ENCODE assay signal across 25 cellular contexts in the genomic region with DNA sequence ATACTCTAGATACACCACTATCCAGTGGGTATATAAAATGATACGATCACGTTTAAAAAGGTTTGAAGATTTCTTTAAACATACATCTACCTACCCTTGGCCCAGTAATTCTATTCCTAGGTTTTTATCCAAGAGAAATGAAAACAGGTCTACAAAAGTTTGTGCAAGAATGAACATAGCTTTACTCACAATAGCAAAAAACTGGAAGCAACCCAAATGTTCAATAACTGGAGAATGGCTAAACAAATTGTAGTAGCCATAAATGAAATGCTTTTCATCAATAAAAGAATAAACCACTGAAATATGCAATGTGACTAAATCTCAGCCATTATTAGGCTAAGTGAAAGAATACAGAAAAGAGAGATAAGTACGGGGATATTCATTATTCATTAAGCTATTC.
"Had no signal": no experiment of that assay in that cellular context is flagged by ENCODE, and none has a peak within 500 bp of the region (broad histone marks: within the 10 kb centered on the region; RNA-seq: fewer than 3 reads in every experiment).

No MANE protein-coding gene starts in this region.

- H3K36me3 ChIP-seq: left ventricle myocardium inferior, neural progenitor cell, neutrophil, right atrium auricular region, right lobe of liver, spleen, suprapubic skin, thoracic aorta, tibial artery, upper lobe of right lung had no signal

- H3K27ac ChIP-seq: left ventricle myocardium inferior, neural progenitor cell, neutrophil, parathyroid adenoma, right atrium auricular region, right lobe of liver, skin epidermis, spleen, suprapubic skin, thoracic aorta, tibial artery, upper lobe of right lung had no signal

- ATAC-seq: natural killer cell; right lobe of liver; stimulated activated effector memory CD8-positive, alpha-beta T cell treated with anti-CD3 and anti-CD28 coated beads, Interleukin-12 subunit alpha, Interleukin-12 subunit beta, amount 100 ng/mL, for 72 hours; upper lobe of right lung had no signal

- H3K9me3 ChIP-seq: left ventricle myocardium inferior, neutrophil, right atrium auricular region, right lobe of liver, spleen, suprapubic skin, thoracic aorta, tibial artery, upper lobe of right lung had no signal

- H3K27me3 ChIP-seq: neural progenitor cell, neutrophil, right atrium auricular region, right lobe of liver, spleen, suprapubic skin, tibial artery, upper lobe of right lung had no signal

- H3K4me2 ChIP-seq: neural progenitor cell had no signal

- H3K79me2 ChIP-seq: parathyroid adenoma had no signal

- H3K9ac ChIP-seq: neural progenitor cell, parathyroid adenoma had no signal

- H2AFZ ChIP-seq: neural progenitor cell, parathyroid adenoma had no signal

- H3K4me1 ChIP-seq: left ventricle myocardium inferior, neural progenitor cell, right atrium auricular region, right lobe of liver, spleen had no signal

- H3K4me3 ChIP-seq: left ventricle myocardium inferior, lung, neural progenitor cell, right atrium auricular region, right lobe of liver, skin epidermis, spleen, suprapubic skin, thoracic aorta, tibial artery, upper lobe of right lung had no signal

- DNase-seq: hypothalamus; immature natural killer cell; islet precursor cell; left ventricle myocardium inferior; mesendoderm; naive B cell; natural killer cell; nephron progenitor cell; occipital lobe; right lobe of liver; spleen; stimulated activated CD4-positive, alpha-beta T cell treated with anti-CD3 and anti-CD28 coated beads, Interleukin-4, amount 100 ng/mL, for 24 hours; stimulated activated naive CD4-positive, alpha-beta T cell; tibial artery; trophoblast cell; upper lobe of right lung had no signal
